8 cellular contexts compared by ENCODE assay signal in the genomic region with DNA sequence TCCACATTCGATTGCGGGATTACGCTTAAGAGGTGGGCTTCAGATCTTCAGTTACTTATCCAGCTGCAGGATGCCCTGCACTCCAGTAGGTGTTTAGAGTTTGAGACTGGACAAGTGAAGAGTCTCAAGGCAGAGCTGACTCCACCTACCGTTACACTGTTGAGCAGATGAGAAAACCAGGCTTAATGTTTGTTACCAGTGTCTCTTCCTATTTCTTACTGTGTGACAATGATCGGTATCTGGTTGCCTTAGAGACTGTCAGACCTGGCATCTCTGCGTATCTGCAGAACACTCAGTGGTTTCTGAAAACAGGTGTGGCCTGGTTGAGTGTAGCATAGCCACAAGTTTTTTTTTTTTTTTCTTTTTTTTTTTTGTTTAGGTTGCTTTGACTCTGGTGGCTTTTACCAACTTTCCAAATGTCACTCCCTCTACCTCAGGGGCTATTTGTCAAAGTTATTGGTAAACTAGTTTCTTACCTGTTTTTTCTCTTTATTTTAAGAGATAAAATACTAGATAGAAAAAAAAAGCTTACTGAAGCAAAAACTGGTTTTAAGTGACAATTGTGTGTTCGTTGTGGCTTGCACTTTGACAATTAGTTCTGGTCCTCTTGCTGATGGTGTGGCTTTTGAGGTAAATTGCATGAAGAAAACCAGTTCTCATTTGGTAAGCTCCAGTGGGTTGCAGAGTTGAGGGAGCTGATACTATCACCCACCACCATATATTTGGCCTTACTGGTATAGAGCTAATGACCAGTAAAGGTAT.
DNase-seq lines count a peak whose midpoint lies in the region; ATAC-seq and TF ChIP-seq lines count a peak whose summit lies in the region.

No MANE protein-coding gene starts in this region.

- no peaks in the 10 kb centered on the region for H3K36me3 ChIP-seq in KMS-11 (ENCODE audit: insufficient read depth)
- H3K36me3 ChIP-seq in uterus, result no peaks in the 10 kb centered on the region

- in situ Hi-C loops in G401 (cut with HindIII; ENCODE audit: low sequenced_read_pairs), result no loop called here

- H3K27ac Mint-ChIP-seq in activated naive CD4-positive, alpha-beta T cell treated with anti-CD3 and anti-CD28 coated beads for 36 hours, result peak overlapping the region; percentile 93
- peak overlapping the region; percentile 87 for H3K27ac Mint-ChIP-seq in stimulated activated effector memory CD8-positive, alpha-beta T cell treated with anti-CD3 and anti-CD28 coated beads, Interleukin-12 subunit alpha, Interleukin-12 subunit beta, amount 100 ng/mL, for 72 hours

- H2AFZ ChIP-seq in KMS-11 (ENCODE audit: low read depth), result peak overlapping the region; percentile 39

- H3K79me2 ChIP-seq in KMS-11 (ENCODE audit: insufficient read depth, low read depth), result no peaks in the 10 kb centered on the region

- no peaks in the 10 kb centered on the region for H4K20me1 ChIP-seq in KMS-11 (ENCODE audit: insufficient read depth)

- no peak overlapping the region; the same call in 1 of the 2 replicates for H3K9ac ChIP-seq in KMS-11

- H3K27ac ChIP-seq in KMS-11, result peak overlapping the region; percentile 83
- H3K27ac ChIP-seq in uterus, result no peak overlapping the region

- peaks cover 80% of the 10 kb centered on the region for H3K4me1 Mint-ChIP-seq in activated naive CD4-positive, alpha-beta T cell treated with anti-CD3 and anti-CD28 coated beads for 36 hours (ENCODE audit: low read depth)
- H3K4me1 Mint-ChIP-seq in stimulated activated effector memory CD8-positive, alpha-beta T cell treated with anti-CD3 and anti-CD28 coated beads, Interleukin-12 subunit alpha, Interleukin-12 subunit beta, amount 100 ng/mL, for 72 hours, result peaks cover 73% of the 10 kb centered on the region

- H3K4me3 ChIP-seq in GM12875 (ENCODE audit: low read depth, low read length) (no peak overlapping the region), KMS-11 (IDR thresholded peaks at IDR 0.05; ENCODE audit: insufficient read depth, low read depth, low read length) (no peak overlapping the region), uterus (no peak overlapping the region)

- TF ChIP-seq CTCF in GM12875 (IDR thresholded peaks at IDR 0.05; ENCODE audit: borderline replicate concordance, insufficient read depth, low read depth, low read length) (0 out of 2 replicates have a peak, but pooled peaks have one; percentile 9), KMS-11 (conservative IDR thresholded peaks at IDR 0.05; ENCODE audit: low read depth, low read length) (0 out of 2 replicates have a peak, but pooled peaks have one; percentile 10), uterus (IDR thresholded peaks at IDR 0.05) (no peak)

- ATAC-seq in GM21526 (IDR thresholded peaks at IDR 0.05; ENCODE audit: low FRiP score, unreplicated experiment), result peak; percentile 89
- ATAC-seq in stimulated activated effector memory CD8-positive, alpha-beta T cell treated with anti-CD3 and anti-CD28 coated beads, Interleukin-12 subunit alpha, Interleukin-12 subunit beta, amount 100 ng/mL, for 72 hours, result peak; percentile 97

- no peaks in the 10 kb centered on the region for H3K27me3 ChIP-seq in KMS-11 (ENCODE audit: insufficient read depth, low read depth)
- H3K27me3 ChIP-seq in uterus, result no peaks in the 10 kb centered on the region

- H3K27me3 Mint-ChIP-seq in activated naive CD4-positive, alpha-beta T cell treated with anti-CD3 and anti-CD28 coated beads for 36 hours (ENCODE audit: low read depth), result no peaks in the 10 kb centered on the region

- TF ChIP-seq POLR2A in uterus (IDR thresholded peaks at IDR 0.05), result no peak

- no peaks in the 10 kb centered on the region for H3K9me3 ChIP-seq in uterus

- intact Hi-C loops in activated naive CD4-positive, alpha-beta T cell treated with anti-CD3 and anti-CD28 coated beads for 36 hours (cut with micrococcal nuclease), result loop anchor here (1.0 to 5.0 kb wide), 6 partner anchors 10 to 430 kb away; no protein-coding TSS in a partner anchor
- intact Hi-C loops in uterus (cut with DNase I; ENCODE audit: low total_unique reads), result no loop called here

- peaks cover 85% of the 10 kb centered on the region for H3K4me1 ChIP-seq in KMS-11 (ENCODE audit: low read depth, poor library complexity, severe bottlenecking)
- H3K4me1 ChIP-seq in uterus, result no peaks in the 10 kb centered on the region

- peak overlapping the region; percentile 87 for H3K4me2 ChIP-seq in KMS-11

- DNase-seq in activated naive CD4-positive, alpha-beta T cell treated with anti-CD3 and anti-CD28 coated beads for 36 hours, result peak; percentile 79
- peak in 1 of 2 donors; percentile 82 for DNase-seq in stimulated activated effector memory CD8-positive, alpha-beta T cell treated with anti-CD3 and anti-CD28 coated beads, Interleukin-12 subunit alpha, Interleukin-12 subunit beta, amount 100 ng/mL, for 72 hours (ENCODE audit: low spot score in 2 of 2)
- DNase-seq in uterus, result no peak
- DNase-seq in G401 (ENCODE audit: low spot score), result no peak
- DNase-seq in LoVo (ENCODE audit: low spot score), result no peak

- CTCF ChIA-PET in activated naive CD4-positive, alpha-beta T cell treated with anti-CD3 and anti-CD28 coated beads for 36 hours (lab: Charles Lee), result interaction anchor here (0.6 to 6.9 kb wide), 14 partner anchors 8 to 327 kb away, joined by 3 to 35 read pairs (median 5); no protein-coding TSS in a partner anchor

- H3K9me3 Mint-ChIP-seq in activated naive CD4-positive, alpha-beta T cell treated with anti-CD3 and anti-CD28 coated beads for 36 hours, result no peaks in the 10 kb centered on the region
- no peaks in the 10 kb centered on the region for H3K9me3 Mint-ChIP-seq in stimulated activated effector memory CD8-positive, alpha-beta T cell treated with anti-CD3 and anti-CD28 coated beads, Interleukin-12 subunit alpha, Interleukin-12 subunit beta, amount 100 ng/mL, for 72 hours

- peak overlapping the region; percentile 74 for H3K4me3 Mint-ChIP-seq in activated naive CD4-positive, alpha-beta T cell treated with anti-CD3 and anti-CD28 coated beads for 36 hours
- peak overlapping the region; percentile 75 for H3K4me3 Mint-ChIP-seq in stimulated activated effector memory CD8-positive, alpha-beta T cell treated with anti-CD3 and anti-CD28 coated beads, Interleukin-12 subunit alpha, Interleukin-12 subunit beta, amount 100 ng/mL, for 72 hours

- peaks cover 2% of the 10 kb centered on the region for H3K36me3 Mint-ChIP-seq in activated naive CD4-positive, alpha-beta T cell treated with anti-CD3 and anti-CD28 coated beads for 36 hours (ENCODE audit: low read depth)
- peaks cover 18% of the 10 kb centered on the region for H3K36me3 Mint-ChIP-seq in stimulated activated effector memory CD8-positive, alpha-beta T cell treated with anti-CD3 and anti-CD28 coated beads, Interleukin-12 subunit alpha, Interleukin-12 subunit beta, amount 100 ng/mL, for 72 hours

Comparison
In these comparisons a context has a peak if more than half of its experiments do, and no peak if none do; other contexts are left out.
1. CTCF ChIP-seq: peak in GM12875 (single experiment) and KMS-11 (single experiment); none in uterus (0 of 4).